ENCODE assay signal across 10 cellular contexts in genomic region chr10:122504551-122504950, GRCh38. TPM values are rescaled to one million over a fixed set of nuclear protein-coding genes. Genes with fewer than 3 reads are reported as not detected.
A peak's percentile ranks its signal among the peaks of the same experiment; 100 is the strongest.
DNase-seq lines count a peak whose midpoint lies in the region; ATAC-seq, FAIRE-seq and TF ChIP-seq lines count a peak whose summit lies in the region.
"Had no signal": no experiment of that assay in that cellular context is flagged by ENCODE, and none has a peak within 500 bp of the region (broad histone marks: within the 10 kb centered on the region; RNA-seq: fewer than 3 reads in every experiment).

No MANE protein-coding gene starts in this region.

- ATAC-seq in A549 (peak; percentile 90 to 98), lower lobe of right lung (peak; percentile 91 to 94), GM21515 (IDR thresholded peaks at IDR 0.05; ENCODE audit: unreplicated experiment) (no peak), GM18502 (IDR thresholded peaks at IDR 0.05; ENCODE audit: poor library complexity, unreplicated experiment) (no peak), HG03521 (IDR thresholded peaks at IDR 0.05; ENCODE audit: unreplicated experiment) (no peak)

- no peak for TF ChIP-seq RAD21 in A549 (conservative IDR thresholded peaks at IDR 0.05 in 1 of 2, IDR thresholded peaks at IDR 0.05 in 1 of 2)

- H3K4me1 ChIP-seq in A549 (peaks cover 12% of the 10 kb centered on the region), lower lobe of right lung (peaks cover 7% of the 10 kb centered on the region)

- POLR2A ChIA-PET in A549 (lab: Yijun Ruan, JAX), result no interaction called here

- H3K27ac ChIP-seq in A549 (peak overlapping the region; percentile 50 to 68; a peak in 3 of 6 replicates), caudate nucleus (ENCODE audit: low read depth, low read length) (peak overlapping the region; percentile 85), lower lobe of right lung (no peak overlapping the region)

- peak overlapping the region; percentile 45 for H3K4me2 ChIP-seq in A549

- TF ChIP-seq POLR2A in A549 (IDR thresholded peaks at IDR 0.05; ENCODE audit: low read length), result no peak

- no peaks in the 10 kb centered on the region for H3K9me3 ChIP-seq in A549
- H3K9me3 ChIP-seq in lower lobe of right lung, result no peaks in the 10 kb centered on the region

- no peaks in the 10 kb centered on the region for H3K27me3 ChIP-seq in lower lobe of right lung (ENCODE audit: low read depth)

- FAIRE-seq in A549 (lab: Jason Lieb, UNC), result no peak

- H3K4me3 ChIP-seq in A549 (no peak overlapping the region), lower lobe of right lung (no peak overlapping the region)

- TF ChIP-seq CTCF in A549 (IDR thresholded peaks at IDR 0.05), result no peak
- no peak for TF ChIP-seq CTCF in lower lobe of right lung (IDR thresholded peaks at IDR 0.05)

- CTCF ChIA-PET in A549 (lab: Yijun Ruan, JAX), result interaction anchor here (1.0 to 4.2 kb wide), 4 partner anchors 10 to 61 kb away, joined by 3 to 12 read pairs (median 6); no protein-coding TSS in a partner anchor

- H3K36me3 ChIP-seq in lower lobe of right lung, result peaks cover 28% of the 10 kb centered on the region

- intact Hi-C loops in lower lobe of right lung (cut with DNase I), result no loop called here

- TF ChIP-seq EP300 in A549 (IDR thresholded peaks at IDR 0.05), result no peak

- WGBS in A549 (ENCODE audit: missing lambda C conversion rate), result 25% methylated on average over 4 of the region's 7 CpGs

- DNase-seq in A549 (ENCODE audit: low read depth in 1 of 2, low spot score in 1 of 2) (peak; percentile 35 to 75), NCI-H1092 treated with DMSO at 0.1 percent for 48 hours (lab: John Stamatoyannopoulos, UW) (peak; percentile 80), caudate nucleus (lab: John Stamatoyannopoulos, UW) (peak; percentile 18 to 95 (median 87)), lower lobe of right lung (peak; percentile 84), NOMO-1 treated with DMSO at 0.1 percent for 48 hours (lab: John Stamatoyannopoulos, UW; ENCODE audit: unreplicated experiment) (no peak)
- DNase-seq: DND-41 had no signal

TF ChIP-seq in A549, 52 proteins besides CTCF, POLR2A, EP300 and RAD21:
- TF ChIP-seq POLR2AphosphoS2 (conservative IDR thresholded peaks at IDR 0.05; ENCODE audit: low read length), result no peak
- TF ChIP-seq CBX8 (IDR thresholded peaks at IDR 0.05), result no peak
- TF ChIP-seq RFX5 (IDR thresholded peaks at IDR 0.05), result no peak
- no peak for TF ChIP-seq TFCP2L1 (CRISPR knock-in tag; IDR thresholded peaks at IDR 0.05)
- peak; percentile 82; the same call in 1 of the 2 replicates for TF ChIP-seq FOXS1 (CRISPR knock-in tag; IDR thresholded peaks at IDR 0.05)
- no peak for TF ChIP-seq HES2 (IDR thresholded peaks at IDR 0.05)
- no peak for TF ChIP-seq FOSL2 (IDR thresholded peaks at IDR 0.05)
- no peak for TF ChIP-seq FOSL2 (CRISPR knock-in tag; IDR thresholded peaks at IDR 0.05)
- no peak for TF ChIP-seq CHD4 (IDR thresholded peaks at IDR 0.05; ENCODE audit: borderline replicate concordance)
- no peak for TF ChIP-seq ELK1 (IDR thresholded peaks at IDR 0.05; ENCODE audit: low read depth, low read length)
- TF ChIP-seq MAFK (IDR thresholded peaks at IDR 0.05; ENCODE audit: partially characterized antibody), result no peak
- no peak for TF ChIP-seq HOXA7 (CRISPR knock-in tag; IDR thresholded peaks at IDR 0.05)
- no peak for TF ChIP-seq CEBPB (IDR thresholded peaks at IDR 0.05)
- no peak for TF ChIP-seq HMGXB4 (CRISPR knock-in tag; IDR thresholded peaks at IDR 0.05; ENCODE audit: borderline replicate concordance)
- TF ChIP-seq SMC3 (IDR thresholded peaks at IDR 0.05), result no peak
- no peak for TF ChIP-seq HEYL (CRISPR knock-in tag; IDR thresholded peaks at IDR 0.05)
- TF ChIP-seq RCOR1 (IDR thresholded peaks at IDR 0.05; ENCODE audit: low read depth, low read length), result no peak
- peak; percentile 63 for TF ChIP-seq MAX (IDR thresholded peaks at IDR 0.05)
TF ChIP-seq in A549: peak in this region for 2.

RNA-seq across cellular contexts. Expression of gene HTRA1, which starts 43.2 kb away (rescaled TPM):
- 65.6 and 92.3 TPM in 2 replicates for polyA plus RNA-seq in A549 (2011; rRNA removed)
- polyA plus RNA-seq in A549 (2012; cell fraction: cytosol; rRNA removed), result 20.2 and 25.5 TPM in 2 replicates
- 17.3 and 28.3 TPM in 2 replicates for polyA plus RNA-seq in A549 (2012; cell fraction: nucleus; rRNA removed)
- polyA plus RNA-seq in A549 (2017; fragmentation: RNase III; extraction: RNeasy Plus Mini Kit Qiagen cat#74134 plus additional on column Dnase treatment), result 31.9 to 51.5 TPM (median 50.7 TPM) in 3 replicates
- 19.0 and 20.6 TPM in 2 replicates for polyA minus RNA-seq in A549 (2011; rRNA and poly(A)+ RNA removed)
- total RNA-seq in lower lobe of right lung, result 45.3 TPM
- total RNA-seq: T-helper 1 cell treated with Interleukin-12 subunit alpha and Interleukin-12 subunit beta and Interleukin-4 antibody, amounts not matched to agents 30 ng/mL and 1 ng/mL, for 36 hours had no signal

RNA-seq across cellular contexts. Expression of gene ARMS2, which starts 50.1 kb away (rescaled TPM):
- not detected in 2 replicates for polyA plus RNA-seq in A549 (2011; rRNA removed)
- polyA plus RNA-seq in A549 (2012; cell fraction: cytosol; rRNA removed), result 0.05 TPM in 1 of 2 replicates, not detected in the other
- not detected in 2 replicates for polyA plus RNA-seq in A549 (2012; cell fraction: nucleus; rRNA removed)
- not detected in 3 replicates for polyA plus RNA-seq in A549 (2017; fragmentation: RNase III; extraction: RNeasy Plus Mini Kit Qiagen cat#74134 plus additional on column Dnase treatment)
- polyA minus RNA-seq in A549 (2011; rRNA and poly(A)+ RNA removed), result not detected in 2 replicates
- total RNA-seq in lower lobe of right lung, result not detected
- total RNA-seq: T-helper 1 cell treated with Interleukin-12 subunit alpha and Interleukin-12 subunit beta and Interleukin-4 antibody, amounts not matched to agents 30 ng/mL and 1 ng/mL, for 36 hours had no signal

RNA-seq across cellular contexts. Expression of gene DMBT1, which starts 56.0 kb away (rescaled TPM):
- polyA plus RNA-seq in A549 (2011; rRNA removed), result 0.01 and 0.05 TPM in 2 replicates
- 0.01 TPM in 2 replicates for polyA plus RNA-seq in A549 (2012; cell fraction: cytosol; rRNA removed)
- 0.01 TPM in 1 of 2 replicates, not detected in the other for polyA plus RNA-seq in A549 (2012; cell fraction: nucleus; rRNA removed)
- 0.01 to 0.03 TPM in 2 of 3 replicates, not detected in the other for polyA plus RNA-seq in A549 (2017; fragmentation: RNase III; extraction: RNeasy Plus Mini Kit Qiagen cat#74134 plus additional on column Dnase treatment)
- 0.15 TPM in 1 of 2 replicates, not detected in the other for polyA minus RNA-seq in A549 (2011; rRNA and poly(A)+ RNA removed)
- total RNA-seq in lower lobe of right lung, result 43.1 TPM
- total RNA-seq: T-helper 1 cell treated with Interleukin-12 subunit alpha and Interleukin-12 subunit beta and Interleukin-4 antibody, amounts not matched to agents 30 ng/mL and 1 ng/mL, for 36 hours had no signal

Comparison
In these comparisons a context has a peak if more than half of its experiments do, and no peak if none do; other contexts are left out.
1. ATAC-seq: peak in A549 (2 of 2) and lower lobe of right lung (2 of 2); none in GM21515 (single experiment), GM18502 (single experiment) and HG03521 (single experiment).